Comparison of ENCODE assay signal across 10 cellular contexts in genomic region chr11:456533-456932, GRCh38. TPM values are rescaled to one million over a fixed set of nuclear protein-coding genes. Genes with fewer than 3 reads are reported as not detected.
DNase-seq lines count a peak whose midpoint lies in the region; ATAC-seq and TF ChIP-seq lines count a peak whose summit lies in the region.
"Had no signal": no experiment of that assay in that cellular context is flagged by ENCODE, and none has a peak within 500 bp of the region (broad histone marks: within the 10 kb centered on the region; RNA-seq: fewer than 3 reads in every experiment).

No MANE protein-coding gene starts in this region.

- H3K4me1 Mint-ChIP-seq in CD4-positive, alpha-beta memory T cell: peaks cover 21 to 38% (median 30%) of the 10 kb centered on the region in 4 donors
- peaks cover 43% of the 10 kb centered on the region for H3K4me1 Mint-ChIP-seq in activated T-cell treated with anti-CD3 and anti-CD28 coated beads, Interleukin-2, amount 50 U/mL, for 24 hours (ENCODE audit: low read depth)
- peaks cover 22 to 55% (median 33%) of the 10 kb centered on the region in 4 donors for H3K4me1 Mint-ChIP-seq in naive thymus-derived CD8-positive, alpha-beta T cell

- TF ChIP-seq CTCF in SK-N-SH (IDR thresholded peaks at IDR 0.05): no peak

- no peak for TF ChIP-seq RAD21 in SK-N-SH (IDR thresholded peaks at IDR 0.05; ENCODE audit: low read length)

- H3F3A ChIP-seq in SK-N-SH (replicated peaks; ENCODE audit: insufficient read depth): no peaks in the 10 kb centered on the region

- CTCF ChIA-PET in CD4-positive, alpha-beta memory T cell (lab: Charles Lee; ENCODE audit: partially characterized antibody): interaction anchor here (0.6 kb wide), 1 partner anchor 14 kb away, joined by 3 read pairs; no protein-coding TSS in a partner anchor
- CTCF ChIA-PET in SK-N-SH (lab: Yijun Ruan, JAX): interaction anchor here (0.8 kb wide), 1 partner anchor 60 kb away, joined by 3 read pairs; no protein-coding TSS in a partner anchor

- peak overlapping the region; percentile 49 for H3K27ac ChIP-seq in CD4-positive, alpha-beta memory T cell (ENCODE audit: low read depth, low read length)
- H3K27ac ChIP-seq in SK-N-SH (ENCODE audit: low read depth in 2 of 2, low read length in 1 of 2): no peak overlapping the region
- H3K27ac ChIP-seq: GM23248 had no signal

- H3K27me3 ChIP-seq in CD4-positive, alpha-beta memory T cell (ENCODE audit: insufficient read depth, low read length): no peaks in the 10 kb centered on the region
- H3K27me3 ChIP-seq in SK-N-SH (ENCODE audit: insufficient read depth): no peaks in the 10 kb centered on the region

- no peaks in the 10 kb centered on the region for H3K9me3 Mint-ChIP-seq in CD4-positive, alpha-beta memory T cell
- H3K9me3 Mint-ChIP-seq in activated T-cell treated with anti-CD3 and anti-CD28 coated beads, Interleukin-2, amount 50 U/mL, for 24 hours: no peaks in the 10 kb centered on the region
- H3K9me3 Mint-ChIP-seq in naive thymus-derived CD8-positive, alpha-beta T cell: no peaks in the 10 kb centered on the region

- TF ChIP-seq EP300 in SK-N-SH (IDR thresholded peaks at IDR 0.05; ENCODE audit: borderline replicate concordance in 1 of 2, low read depth in 1 of 2, low read length in 1 of 2): no peak

- POLR2A ChIA-PET in CD4-positive, alpha-beta memory T cell (lab: Charles Lee; ENCODE audit: partially characterized antibody): interaction anchor here (0.7 to 19.6 kb wide), 6 partner anchors 9 to 249 kb away, joined by 3 to 539 read pairs (median 3); partner anchors contain the start of genes BET1L, RIC8A, RNH1 and SIGIRR
- POLR2A ChIA-PET in naive thymus-derived CD8-positive, alpha-beta T cell (lab: Charles Lee): interaction anchor here (0.7 to 1.2 kb wide), 4 partner anchors 144 to 250 kb away, joined by 3 to 5 read pairs (median 3); partner anchors contain the start of genes BET1L and RIC8A
- POLR2A ChIA-PET in SK-N-SH (lab: Yijun Ruan, JAX): no interaction called here

- H4K20me1 ChIP-seq in SK-N-SH (ENCODE audit: insufficient read depth): peaks cover 10% of the 10 kb centered on the region

- H3K79me2 ChIP-seq in SK-N-SH (ENCODE audit: insufficient read depth): peaks cover 47% of the 10 kb centered on the region

- no peak overlapping the region for H3K4me2 ChIP-seq in SK-N-SH

- peaks cover 8% of the 10 kb centered on the region for H3K36me3 ChIP-seq in CD4-positive, alpha-beta memory T cell (ENCODE audit: insufficient read depth, low read length)
- peaks cover 6 to 21% of the 10 kb centered on the region in 2 experiments for H3K36me3 ChIP-seq in SK-N-SH (replicated peaks in 1 of 2; ENCODE audit: control insufficient read depth in 1 of 2, insufficient read depth in 2 of 2, low read length in 1 of 2)

- H3K36me3 Mint-ChIP-seq in CD4-positive, alpha-beta memory T cell: peaks cover 0 to 14% of the 10 kb centered on the region in 2 donors
- peaks cover 82% of the 10 kb centered on the region for H3K36me3 Mint-ChIP-seq in activated T-cell treated with anti-CD3 and anti-CD28 coated beads, Interleukin-2, amount 50 U/mL, for 24 hours (ENCODE audit: low read depth)
- peaks cover 0 to 16% (median 2%) of the 10 kb centered on the region in 3 donors for H3K36me3 Mint-ChIP-seq in naive thymus-derived CD8-positive, alpha-beta T cell

- H3K4me1 ChIP-seq in CD4-positive, alpha-beta memory T cell (ENCODE audit: insufficient read depth, low read length): peaks cover 26% of the 10 kb centered on the region
- H3K4me1 ChIP-seq in SK-N-SH (ENCODE audit: control insufficient read depth in 1 of 2, insufficient read depth in 2 of 2, low read depth in 1 of 2, low read length in 1 of 2): peaks cover 2 to 5% of the 10 kb centered on the region in 2 experiments; a peak in 1 of 4 replicates

- no peak overlapping the region for H2AFZ ChIP-seq in SK-N-SH (ENCODE audit: low read depth)
- H2AFZ ChIP-seq: GM23248 had no signal

- WGBS in SK-N-SH (ENCODE audit: low lambda C conversion rate): 90% methylated on average over 7 of the region's 7 CpGs

- peak overlapping the region; percentile 67 to 86 (median 72) for H3K4me3 Mint-ChIP-seq in CD4-positive, alpha-beta memory T cell
- peak overlapping the region; percentile 42 for H3K4me3 Mint-ChIP-seq in activated T-cell treated with anti-CD3 and anti-CD28 coated beads, Interleukin-2, amount 50 U/mL, for 24 hours
- H3K4me3 Mint-ChIP-seq in naive thymus-derived CD8-positive, alpha-beta T cell: peak overlapping the region; percentile 39 to 88 (median 75)

- H3K27me3 Mint-ChIP-seq in CD4-positive, alpha-beta memory T cell: no peaks in the 10 kb centered on the region
- H3K27me3 Mint-ChIP-seq in activated T-cell treated with anti-CD3 and anti-CD28 coated beads, Interleukin-2, amount 50 U/mL, for 24 hours: no peaks in the 10 kb centered on the region
- no peaks in the 10 kb centered on the region for H3K27me3 Mint-ChIP-seq in naive thymus-derived CD8-positive, alpha-beta T cell

- intact Hi-C loops in CD4-positive, alpha-beta memory T cell (cut with micrococcal nuclease): loop anchor here (10.0 kb wide), 1 partner anchor 268 kb away; no protein-coding TSS in a partner anchor

- H3K4me3 ChIP-seq in CD4-positive, alpha-beta memory T cell (ENCODE audit: low read length in 2 of 2): peak overlapping the region; percentile 8 to 29
- H3K4me3 ChIP-seq in SK-N-SH (ENCODE audit: low read depth in 2 of 2, low read length in 1 of 2): no peak overlapping the region
- H3K4me3 ChIP-seq: GM23248 had no signal

- no peak overlapping the region for H3K9ac ChIP-seq in SK-N-SH
- H3K9ac ChIP-seq: GM23248 had no signal

- no peaks in the 10 kb centered on the region for H3K9me3 ChIP-seq in CD4-positive, alpha-beta memory T cell (ENCODE audit: control insufficient read depth in 1 of 2, low read length in 2 of 2)
- no peaks in the 10 kb centered on the region for H3K9me3 ChIP-seq in SK-N-SH

- H3K27ac Mint-ChIP-seq in CD4-positive, alpha-beta memory T cell: peak overlapping the region; percentile 88 to 98 (median 95)
- peak overlapping the region; percentile 88 for H3K27ac Mint-ChIP-seq in activated T-cell treated with anti-CD3 and anti-CD28 coated beads, Interleukin-2, amount 50 U/mL, for 24 hours
- H3K27ac Mint-ChIP-seq in naive thymus-derived CD8-positive, alpha-beta T cell: peak overlapping the region; percentile 84 to 98 (median 94)

- ATAC-seq in GM21390 (IDR thresholded peaks at IDR 0.05; ENCODE audit: unreplicated experiment): peak; percentile 54
- ATAC-seq in naive thymus-derived CD8-positive, alpha-beta T cell: peak; percentile 91 to 95
- ATAC-seq in HG02970 (IDR thresholded peaks at IDR 0.05; ENCODE audit: low FRiP score, unreplicated experiment): no peak
- no peak for ATAC-seq in HG03565 (IDR thresholded peaks at IDR 0.05; ENCODE audit: unreplicated experiment)

- peak; percentile 55 to 68 (median 58) for DNase-seq in CD4-positive, alpha-beta memory T cell
- DNase-seq in activated T-cell treated with anti-CD3 and anti-CD28 coated beads, Interleukin-2, amount 50 U/mL, for 24 hours: peak; percentile 50
- DNase-seq in naive thymus-derived CD8-positive, alpha-beta T cell: peak in 7 of 10 donors; percentile 40 to 65 (median 51)
- no peak for DNase-seq in SK-N-SH
- no peak for DNase-seq in hepatic stellate cell (ENCODE audit: low spot score)
- DNase-seq: GM23248, NCI-H526 treated with DMSO at 0.1 percent for 48 hours had no signal

- H3K9me2 ChIP-seq in SK-N-SH: no peaks in the 10 kb centered on the region

TF ChIP-seq in SK-N-SH, 30 proteins besides CTCF, POLR2A, EP300 and RAD21 (continues in another document):
- TF ChIP-seq FOXJ3 (CRISPR knock-in tag; IDR thresholded peaks at IDR 0.05) (no peak), SIN3A (IDR thresholded peaks at IDR 0.05; ENCODE audit: borderline replicate concordance, low read depth, low read length) (no peak), CHD2 (IDR thresholded peaks at IDR 0.05; ENCODE audit: low read length, partially characterized antibody) (no peak), POLR2AphosphoS5 (IDR thresholded peaks at IDR 0.05; ENCODE audit: low read depth, low read length) (no peak), TAF1 (IDR thresholded peaks at IDR 0.05; ENCODE audit: borderline replicate concordance, low read depth, low read length) (no peak)

RNA-seq across cellular contexts. Expression of gene PTDSS2, which starts 6.5 kb away (rescaled TPM):
- 10 to 100 TPM; 23.3 to 26.1 TPM for total RNA-seq in CD4-positive, alpha-beta memory T cell
- polyA plus RNA-seq in CD4-positive, alpha-beta memory T cell: 1 to 10 TPM; 5.5 to 6.3 TPM
- 10 to 100 TPM; 25.9 to 30.2 TPM for total RNA-seq in naive thymus-derived CD8-positive, alpha-beta T cell
- 10 to 100 TPM in 2 of 3 donors, 1 to 10 TPM in 1; 9.0 to 13.0 (median 11.6) TPM for polyA plus RNA-seq in naive thymus-derived CD8-positive, alpha-beta T cell
- 25.6 and 28.6 TPM in 2 replicates for polyA plus RNA-seq in SK-N-SH (2012; rRNA removed)
- 10.9 and 14.9 TPM in 2 replicates for polyA plus RNA-seq in SK-N-SH (2012; cell fraction: cytosol; rRNA removed)
- 130 and 148 TPM in 2 replicates for polyA plus RNA-seq in SK-N-SH (2012; cell fraction: nucleus; rRNA removed)

RNA-seq across cellular contexts. Expression of gene ANO9, which starts 14.7 kb away (rescaled TPM):
- total RNA-seq in CD4-positive, alpha-beta memory T cell: 100 to 1,000 TPM; 120 to 123 TPM
- polyA plus RNA-seq in CD4-positive, alpha-beta memory T cell: 10 to 100 TPM in 1 of 2 donors, 1 to 10 TPM in 1; 9.4 to 15.5 TPM
- total RNA-seq in naive thymus-derived CD8-positive, alpha-beta T cell: 10 to 100 TPM; 70.1 to 78.6 TPM
- polyA plus RNA-seq in naive thymus-derived CD8-positive, alpha-beta T cell: 1 to 10 TPM; 4.8 to 8.6 (median 7.3) TPM
- polyA plus RNA-seq in SK-N-SH (2012; rRNA removed): 0.06 and 0.12 TPM in 2 replicates
- 0.03 TPM in 2 replicates for polyA plus RNA-seq in SK-N-SH (2012; cell fraction: cytosol; rRNA removed)
- 1.0 TPM in 2 replicates for polyA plus RNA-seq in SK-N-SH (2012; cell fraction: nucleus; rRNA removed)
- total RNA-seq: GM23248 had no signal
- polyA plus RNA-seq: GM23248 had no signal

RNA-seq across cellular contexts. Expression of gene SIGIRR, which starts 41.7 kb away (rescaled TPM):
- 100 to 1,000 TPM; 437 to 440 TPM for total RNA-seq in CD4-positive, alpha-beta memory T cell
- polyA plus RNA-seq in CD4-positive, alpha-beta memory T cell: 100 to 1,000 TPM; 235 to 242 TPM
- 100 to 1,000 TPM; 332 to 337 TPM for total RNA-seq in naive thymus-derived CD8-positive, alpha-beta T cell
- polyA plus RNA-seq in naive thymus-derived CD8-positive, alpha-beta T cell: 100 to 1,000 TPM; 195 to 233 (median 206) TPM
- polyA plus RNA-seq in SK-N-SH (2012; rRNA removed): 22.4 and 32.5 TPM in 2 replicates
- 12.3 and 16.4 TPM in 2 replicates for polyA plus RNA-seq in SK-N-SH (2012; cell fraction: cytosol; rRNA removed)
- 45.1 and 92.0 TPM in 2 replicates for polyA plus RNA-seq in SK-N-SH (2012; cell fraction: nucleus; rRNA removed)

RNA-seq across cellular contexts. Expression of gene RNH1, which starts 50.5 kb away (rescaled TPM):
- 100 to 1,000 TPM in 1 of 2 experiments, 10 to 100 TPM in 1; 98.4 to 105 TPM for total RNA-seq in CD4-positive, alpha-beta memory T cell
- 100 to 1,000 TPM; 164 to 187 TPM for polyA plus RNA-seq in CD4-positive, alpha-beta memory T cell
- 100 to 1,000 TPM; 102 to 107 TPM for total RNA-seq in naive thymus-derived CD8-positive, alpha-beta T cell
- polyA plus RNA-seq in naive thymus-derived CD8-positive, alpha-beta T cell: 100 to 1,000 TPM; 152 to 198 (median 170) TPM
- polyA plus RNA-seq in SK-N-SH (2012; rRNA removed): 135 and 147 TPM in 2 replicates
- polyA plus RNA-seq in SK-N-SH (2012; cell fraction: cytosol; rRNA removed): 44.4 and 82.6 TPM in 2 replicates
- 176 and 213 TPM in 2 replicates for polyA plus RNA-seq in SK-N-SH (2012; cell fraction: nucleus; rRNA removed)

Comparison
In these comparisons a context has a peak if more than half of its experiments do, and no peak if none do; other contexts are left out.
1. DNase-seq: peak in CD4-positive, alpha-beta memory T cell (5 of 5), activated T-cell treated with anti-CD3 and anti-CD28 coated beads, Interleukin-2, amount 50 U/mL, for 24 hours (single experiment) and naive thymus-derived CD8-positive, alpha-beta T cell (7 of 10); none in SK-N-SH (single experiment) and hepatic stellate cell (single experiment).
2. H3K4me3 ChIP-seq: peak in CD4-positive, alpha-beta memory T cell (2 of 2); none in SK-N-SH (0 of 2).
3. ATAC-seq: peak in GM21390 (single experiment) and naive thymus-derived CD8-positive, alpha-beta T cell (2 of 2); none in HG02970 (single experiment) and HG03565 (single experiment).
4. Peak in every context shown above with its lines, with median percentiles within 50 percentile points of each other: H3K27ac Mint-ChIP-seq and H3K4me3 Mint-ChIP-seq.